ENCODE assay signal across 7 cellular contexts in the genomic region with DNA sequence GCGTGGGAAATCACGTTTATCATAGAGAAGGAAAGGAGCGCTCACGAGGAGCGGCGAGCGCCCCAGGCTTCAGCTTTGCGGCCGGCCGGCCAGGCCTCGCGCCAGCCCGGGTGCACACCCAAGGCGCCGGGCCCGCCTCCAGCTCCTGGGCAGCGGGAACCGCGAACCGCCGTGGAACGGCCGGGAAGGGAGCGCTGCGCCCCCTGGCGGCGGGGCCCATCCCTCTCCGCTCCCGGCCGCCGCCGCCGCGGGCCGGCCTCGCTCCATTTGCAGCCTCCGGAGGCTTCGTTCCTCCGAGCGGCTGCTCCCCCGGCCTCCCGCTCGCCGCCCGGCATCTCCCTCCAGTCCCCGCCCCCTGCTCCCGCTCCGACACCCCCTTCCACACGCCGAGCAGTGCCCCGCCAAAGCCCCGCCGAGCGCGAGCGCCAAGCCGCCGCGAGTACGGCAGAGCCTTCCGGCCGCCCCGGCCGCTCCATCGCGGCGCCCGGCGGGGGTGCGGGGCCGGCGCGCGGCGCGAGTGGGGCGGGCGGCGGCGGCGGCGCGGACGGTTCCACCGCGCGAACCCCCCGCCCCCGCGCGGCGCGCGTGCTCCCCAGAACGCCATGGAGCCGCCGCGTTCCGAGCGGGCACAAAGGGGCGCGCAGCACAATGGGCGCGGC. TPM values are rescaled to one million over a fixed set of nuclear protein-coding genes. Genes with fewer than 3 reads are reported as not detected.
DNase-seq lines count a peak whose midpoint lies in the region; ATAC-seq and TF ChIP-seq lines count a peak whose summit lies in the region.

No MANE protein-coding gene starts in this region.

- peak; percentile 89 for TF ChIP-seq CTCF in GM12874 (IDR thresholded peaks at IDR 0.05; ENCODE audit: insufficient read depth, low read depth, low read length)
- TF ChIP-seq CTCF in ascending aorta (IDR thresholded peaks at IDR 0.05): peak; percentile 45 to 85 (median 73)

- H3K36me3 ChIP-seq in ascending aorta: no peaks in the 10 kb centered on the region

- H3K4me1 ChIP-seq in ascending aorta: peaks cover 9 to 11% of the 10 kb centered on the region in 2 donors

- intact Hi-C loops in ascending aorta (cut with DNase I): loop anchor here (1.0 to 10.0 kb wide), 2 partner anchors 86 to 380 kb away; a partner anchor contains a TSS

- DNase-seq in NCI-H1092 (lab: John Stamatoyannopoulos, UW): peak; percentile 82
- peak; percentile 48 to 80 (median 58) for DNase-seq in T-helper 2 cell
- DNase-seq in ascending aorta (ENCODE audit: low spot score in 2 of 2): peak in 1 of 2 donors; percentile 89
- peak; percentile 92 for DNase-seq in hepatic stellate cell (ENCODE audit: low spot score)
- DNase-seq in renal cortical epithelial cell (ENCODE audit: low read depth): peak; percentile 44

- no peaks in the 10 kb centered on the region for H3K9me3 ChIP-seq in ascending aorta

- ATAC-seq in HG02588 (IDR thresholded peaks at IDR 0.05; ENCODE audit: unreplicated experiment): peak; percentile 71

- H3K27ac ChIP-seq in ascending aorta: peak overlapping the region; percentile 34 to 85

- H3K27me3 ChIP-seq in ascending aorta: no peaks in the 10 kb centered on the region

- peak overlapping the region; percentile 90 to 97 for H3K4me3 ChIP-seq in ascending aorta

RNA-seq across cellular contexts. Expression of a gene that starts 1.0 kb away (rescaled TPM):
- total RNA-seq in ascending aorta (4.2 TPM), renal cortical epithelial cell (4.0 and 6.8 TPM in 2 replicates)
